ENCODE assay signal across 2 cellular contexts in genomic region chr18:662197-662596, GRCh38.
TF ChIP-seq lines count a peak whose summit lies in the region.

No MANE protein-coding gene starts in this region.

TF ChIP-seq in HEK293, 187 proteins besides CTCF, POLR2A, EP300 and RAD21:
- TF ChIP-seq ZNF558 (tag by site-specific recombination; IDR thresholded peaks at IDR 0.05), result 0 out of 2 replicates have a peak, but pooled peaks have one; percentile 26
- TF ChIP-seq ZNF792 (tag by site-specific recombination; IDR thresholded peaks at IDR 0.05), result no peak
- no peak for TF ChIP-seq ZBTB11 (tag by site-specific recombination; conservative IDR thresholded peaks at IDR 0.05; ENCODE audit: low read depth)
- no peak for TF ChIP-seq ZNF76 (tag by site-specific recombination; IDR thresholded peaks at IDR 0.05; ENCODE audit: borderline replicate concordance, low read depth)

TF ChIP-seq in K562, 482 proteins besides CTCF, POLR2A, EP300 and RAD21:
- TF ChIP-seq C11orf30 (IDR thresholded peaks at IDR 0.05; ENCODE audit: low read depth) (no peak), ZBTB7A (IDR thresholded peaks at IDR 0.05; ENCODE audit: borderline replicate concordance, control insufficient read depth, low read depth, low read length) (no peak), WHSC1 (IDR thresholded peaks at IDR 0.05; ENCODE audit: low read length) (no peak), STAT6 (CRISPR knock-in tag; IDR thresholded peaks at IDR 0.05) (no peak), PKNOX1 (IDR thresholded peaks at IDR 0.05) (peak; percentile 18; the same call in 1 of the 2 replicates), TCFL5 (CRISPR knock-in tag; conservative IDR thresholded peaks at IDR 0.05) (no peak), NR2C1 (IDR thresholded peaks at IDR 0.05) (no peak), NR2C1 (tag; IDR thresholded peaks at IDR 0.05) (peak; percentile 20; the same call in 1 of the 2 replicates), ZNF197 (CRISPR knock-in tag; IDR thresholded peaks at IDR 0.05; ENCODE audit: low read depth) (no peak), CBFA2T2 (conservative IDR thresholded peaks at IDR 0.05) (0 out of 2 replicates have a peak, but pooled peaks have one; percentile 6), SUPT5H (IDR thresholded peaks at IDR 0.05) (0 out of 2 replicates have a peak, but pooled peaks have one; percentile 12), RREB1 (CRISPR knock-in tag; IDR thresholded peaks at IDR 0.05) (no peak), CHD2 (IDR thresholded peaks at IDR 0.05; ENCODE audit: low read depth, low read length) (no peak), FOSL1 (tag; conservative IDR thresholded peaks at IDR 0.05) (peak; percentile 68), MEIS2 (IDR thresholded peaks at IDR 0.05; ENCODE audit: partially characterized antibody) (peak; percentile 62), BRD4 (IDR thresholded peaks at IDR 0.05) (no peak), NKRF (IDR thresholded peaks at IDR 0.05; ENCODE audit: borderline replicate concordance) (no peak), JUND (IDR thresholded peaks at IDR 0.05; ENCODE audit: borderline replicate concordance, low read depth, low read length) (peak; percentile 28; the same call in 1 of the 2 replicates), JUND (tag; IDR thresholded peaks at IDR 0.05; ENCODE audit: borderline replicate concordance, low read depth, low read length) (no peak), CBFA2T3 (IDR thresholded peaks at IDR 0.05) (peak; percentile 60), PBX2 (CRISPR knock-in tag; IDR thresholded peaks at IDR 0.05; ENCODE audit: low read depth) (no peak), PBX2 (tag; conservative IDR thresholded peaks at IDR 0.05; ENCODE audit: low read depth) (0 out of 2 replicates have a peak, but pooled peaks have one; percentile 13), TCF3 (CRISPR knock-in tag; IDR thresholded peaks at IDR 0.05) (peak; percentile 25; the same call in 1 of the 2 replicates), TRIM24 (IDR thresholded peaks at IDR 0.05) (peak in 1 of 2 experiments; percentile 30; a peak in 1 of 4 replicates), HNRNPUL1 (IDR thresholded peaks at IDR 0.05; ENCODE audit: low read length) (no peak)
